Comparison of ENCODE assay signal across 30 cellular contexts in genomic region chr5:161263186-161263585, GRCh38.
"Had no signal": no experiment of that assay in that cellular context is flagged by ENCODE, and none has a peak within 500 bp of the region (broad histone marks: within the 10 kb centered on the region; RNA-seq: fewer than 3 reads in every experiment).

No MANE protein-coding gene starts in this region.

- H3K27ac Mint-ChIP-seq: immature natural killer cell; memory B cell; mesothelial cell of epicardium; naive B cell; natural killer cell treated with Interleukin-12 subunit alpha and Interleukin-12 subunit beta and Interleukin-15 and Interleukin-18, amount 100 ng/mL, for 72 hours; stimulated activated naive CD8-positive, alpha-beta T cell treated with anti-CD3 and anti-CD28 coated beads, Interleukin-15, amount 100 ng/mL, for 72 hours had no signal

- H3K36me3 Mint-ChIP-seq: immature natural killer cell; memory B cell; mesothelial cell of epicardium; naive B cell; natural killer cell treated with Interleukin-12 subunit alpha and Interleukin-12 subunit beta and Interleukin-15 and Interleukin-18, amount 100 ng/mL, for 72 hours had no signal

- H3K4me3 Mint-ChIP-seq: immature natural killer cell; memory B cell; mesothelial cell of epicardium; naive B cell; natural killer cell treated with Interleukin-12 subunit alpha and Interleukin-12 subunit beta and Interleukin-15 and Interleukin-18, amount 100 ng/mL, for 72 hours; neural crest cell; stimulated activated naive CD8-positive, alpha-beta T cell treated with anti-CD3 and anti-CD28 coated beads, Interleukin-15, amount 100 ng/mL, for 72 hours had no signal

- H3K9me3 Mint-ChIP-seq: stimulated activated naive CD8-positive, alpha-beta T cell treated with anti-CD3 and anti-CD28 coated beads, Interleukin-15, amount 100 ng/mL, for 72 hours had no signal

- H3K4me1 Mint-ChIP-seq: immature natural killer cell; memory B cell; naive B cell; neural crest cell; stimulated activated naive CD8-positive, alpha-beta T cell treated with anti-CD3 and anti-CD28 coated beads, Interleukin-15, amount 100 ng/mL, for 72 hours had no signal

- H3K4me1 ChIP-seq: esophagus squamous epithelium, lower lobe of right lung, pancreas, right lobe of liver, suprapubic skin, transverse colon, upper lobe of right lung, uterus had no signal

- H3K9me3 ChIP-seq: esophagus squamous epithelium, lower lobe of right lung, mucosa of descending colon, neutrophil, pancreas, right lobe of liver, suprapubic skin, transverse colon, upper lobe of right lung, uterus had no signal

- H3K4me2 ChIP-seq: smooth muscle cell had no signal

- H3K36me3 ChIP-seq: esophagus squamous epithelium, lower lobe of right lung, neutrophil, pancreas, right lobe of liver, suprapubic skin, transverse colon, upper lobe of right lung, uterus had no signal

- H3K27me3 Mint-ChIP-seq: memory B cell; natural killer cell treated with Interleukin-12 subunit alpha and Interleukin-12 subunit beta and Interleukin-15 and Interleukin-18, amount 100 ng/mL, for 72 hours; stimulated activated naive CD8-positive, alpha-beta T cell treated with anti-CD3 and anti-CD28 coated beads, Interleukin-15, amount 100 ng/mL, for 72 hours had no signal

- H3K4me3 ChIP-seq: coronary artery, esophagus squamous epithelium, lower lobe of right lung, mucosa of descending colon, pancreas, right lobe of liver, smooth muscle cell, suprapubic skin, transverse colon, upper lobe of right lung, uterus had no signal

- H3K27ac ChIP-seq: coronary artery, esophagus squamous epithelium, lower lobe of right lung, neutrophil, pancreas, right lobe of liver, suprapubic skin, transverse colon, upper lobe of right lung, uterus had no signal

- H3K27me3 ChIP-seq: esophagus squamous epithelium, neutrophil, pancreas, right lobe of liver, suprapubic skin, transverse colon, upper lobe of right lung, uterus had no signal

- DNase-seq: dermis blood vessel endothelial cell; effector memory CD4-positive, alpha-beta T cell; esophagus squamous epithelium; hypothalamus; immature natural killer cell; islet precursor cell; kidney glomerular epithelial cell; left ventricle myocardium superior; lower lobe of right lung; mucosa of descending colon; naive B cell; pancreas; right lobe of liver; stimulated activated CD4-positive, alpha-beta T cell treated with anti-CD3 and anti-CD28 coated beads, Interleukin-12 subunit alpha, Interleukin-12 subunit beta, amount 100 ng/mL, for 4 hours; stimulated activated CD4-positive, alpha-beta T cell treated with anti-CD3 and anti-CD28 coated beads, Interleukin-1b, Interleukin-23, amount 100 ng/mL, for 48 hours; stimulated activated CD4-positive, alpha-beta T cell treated with anti-CD3 and anti-CD28 coated beads, Interleukin-4, amount 100 ng/mL, for 1 hour; stimulated activated CD8-positive, alpha-beta memory T cell treated with anti-CD3 and anti-CD28 coated beads, Interleukin-4, amount 100 ng/mL, for 48 hours; stimulated activated naive CD4-positive, alpha-beta T cell; stimulated activated naive CD8-positive, alpha-beta T cell treated with anti-CD3 and anti-CD28 coated beads, Interleukin-15, amount 100 ng/mL, for 72 hours; transverse colon; upper lobe of right lung; uterus had no signal
